Comparison of ENCODE assay signal across 8 cellular contexts in genomic region chr2:28894470-28895188, GRCh38. TPM values are rescaled to one million over a fixed set of nuclear protein-coding genes. Genes with fewer than 3 reads are reported as not detected.
A peak's percentile ranks its signal among the peaks of the same experiment; 100 is the strongest.
DNase-seq lines count a peak whose midpoint lies in the region; ATAC-seq and TF ChIP-seq lines count a peak whose summit lies in the region.

WDR43 (plus strand) TSS chr2:28894667; CDS start chr2:28894699, 32 bp downstream.

- peaks cover 0 to 35% of the 10 kb centered on the region in 2 donors for H3K4me1 ChIP-seq in right atrium auricular region
- peaks cover 0 to 7% of the 10 kb centered on the region in 2 donors for H3K4me1 ChIP-seq in uterus

- intact Hi-C loops in uterus (cut with DNase I; ENCODE audit: low total_unique reads) = loop anchor here (10.0 kb wide), 1 partner anchor 330 kb away; no protein-coding TSS in a partner anchor

- DNase-seq in NCI-H187 (lab: John Stamatoyannopoulos, UW) (peak; percentile 95 to 97), T-helper 2 cell (peak; percentile 92 to 100 (median 98)), right atrium auricular region (ENCODE audit: low spot score) (peak; percentile 95), pulmonary artery endothelial cell (ENCODE audit: low read depth, low spot score) (peak; percentile 98), uterus (peak; percentile 95 to 97)

- H3K27me3 ChIP-seq in right atrium auricular region (no peaks in the 10 kb centered on the region), uterus (no peaks in the 10 kb centered on the region)

- no peak for TF ChIP-seq CTCF in right atrium auricular region (IDR thresholded peaks at IDR 0.05)
- peak in 1 of 4 experiments; percentile 39 for TF ChIP-seq CTCF in uterus (IDR thresholded peaks at IDR 0.05)

- H3K4me3 ChIP-seq in right atrium auricular region (peak within 1 kb of the TSS; percentile 97 to 99), uterus (peak within 1 kb of the TSS; percentile 71 to 99)

- TF ChIP-seq POLR2A in uterus (IDR thresholded peaks at IDR 0.05) = peak in 1 of 2 donors; percentile 75

- no peaks in the 10 kb centered on the region for H3K9me3 ChIP-seq in right atrium auricular region
- H3K9me3 ChIP-seq in uterus = no peaks in the 10 kb centered on the region

- peak; percentile 89 for ATAC-seq in GM18498 (IDR thresholded peaks at IDR 0.05; ENCODE audit: unreplicated experiment)
- ATAC-seq in HG02938 (IDR thresholded peaks at IDR 0.05; ENCODE audit: unreplicated experiment) = peak; percentile 75

- H3K27ac ChIP-seq in angular gyrus (ENCODE audit: low read depth, low read length) (peak within 1 kb of the TSS; percentile 2), right atrium auricular region (peak within 1 kb of the TSS; percentile 66 to 77), uterus (peak within 1 kb of the TSS; percentile 74 to 86)

- no peaks in the 10 kb centered on the region for H3K36me3 ChIP-seq in right atrium auricular region
- no peaks in the 10 kb centered on the region for H3K36me3 ChIP-seq in uterus

RNA-seq across cellular contexts. Expression of gene WDR43, which starts in this region (rescaled TPM):
- total RNA-seq in right atrium auricular region = 10 to 100 TPM; 17.8 to 18.9 TPM
- 103 and 105 TPM in 2 replicates for total RNA-seq in pulmonary artery endothelial cell
- total RNA-seq in uterus = 10 to 100 TPM; 42.9 to 82.2 (median 74.6) TPM

Comparison
In these comparisons a context has a peak if more than half of its experiments do, and no peak if none do; other contexts are left out.
1. Peak in every context shown above with its lines: DNase-seq, ATAC-seq, H3K4me3 ChIP-seq and H3K27ac ChIP-seq.
2. H3K27ac ChIP-seq: peak in every context shown above with its lines; median percentile 80 in uterus; 72 in right atrium auricular region; 2 in angular gyrus.